In the genomic region with DNA sequence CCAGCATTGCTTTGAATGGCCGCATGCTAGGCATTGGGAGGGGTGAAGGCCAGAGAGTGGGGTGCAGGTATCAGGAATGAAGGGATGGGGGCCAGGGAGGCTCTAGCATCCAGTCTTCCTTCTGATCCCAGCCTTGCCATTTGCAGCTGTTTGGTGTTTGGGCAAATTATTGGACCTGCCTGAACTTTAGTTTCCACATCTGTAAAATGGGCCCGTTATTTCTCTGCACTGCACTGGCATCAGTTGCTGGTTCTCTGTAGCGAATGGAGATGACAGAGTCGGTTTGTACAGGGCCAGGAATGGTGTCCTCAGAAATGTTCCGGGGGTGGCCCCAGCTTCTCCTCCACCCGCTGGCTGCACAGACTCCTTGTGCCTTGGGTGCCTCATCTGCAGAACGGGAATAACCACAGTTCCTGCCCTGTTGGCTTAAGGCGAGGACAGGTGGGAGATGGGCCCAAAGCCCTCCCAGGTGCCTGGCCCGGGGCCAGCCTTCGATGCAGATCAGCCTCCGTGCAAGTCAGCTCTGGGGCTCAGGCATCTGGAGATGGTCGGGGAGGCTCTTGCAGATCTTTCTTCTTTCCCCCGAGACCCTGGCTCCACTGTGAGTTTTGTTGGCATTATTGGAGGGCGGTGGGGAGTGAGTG, we compare ENCODE assay signal across 17 cellular contexts. TPM values are rescaled to one million over a fixed set of nuclear protein-coding genes. Genes with fewer than 3 reads are reported as not detected.
"Had no signal": no experiment of that assay in that cellular context is flagged by ENCODE, and none has a peak within 500 bp of the region (broad histone marks: within the 10 kb centered on the region; RNA-seq: fewer than 3 reads in every experiment).

No MANE protein-coding gene starts in this region.

- ATAC-seq: gastroesophageal sphincter; naive thymus-derived CD4-positive, alpha-beta T cell; psoas muscle had no signal

- FAIRE-seq: colon, small intestine had no signal

- H3K79me2 ChIP-seq: hepatocyte had no signal

- DNase-seq: esophagus squamous epithelium; foreskin fibroblast; kidney glomerular epithelial cell; mammary epithelial cell; naive thymus-derived CD4-positive, alpha-beta T cell; nephron progenitor cell; retina; small intestine; stimulated activated CD4-positive, alpha-beta T cell treated with anti-CD3 and anti-CD28 coated beads, Interleukin-2, amount 100 ng/mL, for 48 hours; stimulated activated naive CD4-positive, alpha-beta T cell treated with Interleukin-2 at 50 U/mL for 16 hours; trophoblast cell had no signal

- H3K4me1 ChIP-seq: psoas muscle had no signal

- H2AFZ ChIP-seq: hepatocyte had no signal

- H3K36me3 ChIP-seq: esophagus squamous epithelium, neutrophil had no signal

- H3K27me3 ChIP-seq: gastroesophageal sphincter, hepatocyte had no signal

- H3K9me3 ChIP-seq: esophagus squamous epithelium, gastroesophageal sphincter, neutrophil, psoas muscle had no signal

- H3K4me2 ChIP-seq: hepatocyte had no signal

- H3K4me3 ChIP-seq: esophagus squamous epithelium, gastroesophageal sphincter, hepatocyte, psoas muscle had no signal

- H3K27ac ChIP-seq: esophagus squamous epithelium, gastroesophageal sphincter, hepatocyte, neutrophil, psoas muscle had no signal

RNA-seq across cellular contexts. Expression of a gene that starts 51.4 kb away (rescaled TPM):
- total RNA-seq: epithelial cell of proximal tubule had no signal
- polyA plus RNA-seq: mammary epithelial cell; naive thymus-derived CD4-positive, alpha-beta T cell had no signal
